ENCODE assay signal across 8 cellular contexts in the genomic region with DNA sequence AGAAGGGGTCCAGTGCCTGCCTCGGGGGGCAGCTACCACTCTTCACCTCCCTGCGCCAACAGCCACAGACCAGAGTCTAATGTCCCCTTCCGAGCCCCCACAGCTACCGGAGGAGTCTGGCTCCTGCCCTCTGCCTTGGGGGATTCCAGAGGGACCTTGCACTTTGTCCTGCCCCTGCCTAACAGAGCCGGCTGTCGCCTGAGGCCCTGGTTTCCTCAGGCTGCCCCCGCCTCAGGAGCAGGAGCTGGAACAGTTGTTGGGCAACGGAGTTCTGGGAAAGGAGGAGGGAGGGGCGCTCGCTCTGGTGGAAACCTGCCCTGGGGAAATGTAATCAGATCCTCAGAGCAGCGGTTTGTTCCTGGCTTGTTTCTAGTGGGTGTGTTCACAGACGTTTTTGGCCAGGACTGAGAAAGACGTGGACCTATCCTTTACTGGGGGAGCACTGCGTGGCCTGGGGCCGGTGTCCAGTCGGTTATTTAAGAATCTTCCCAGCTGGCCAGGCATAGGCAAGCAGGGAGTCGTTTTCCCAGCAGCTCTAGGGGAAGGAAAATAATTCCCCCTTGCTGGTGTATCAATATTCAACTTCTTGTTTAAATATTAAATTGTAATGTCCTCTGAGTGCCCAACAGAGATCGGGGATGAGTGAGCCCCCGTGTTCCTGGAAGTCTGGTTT. TPM values are rescaled to one million over a fixed set of nuclear protein-coding genes. Genes with fewer than 3 reads are reported as not detected.
A peak's percentile ranks its signal among the peaks of the same experiment; 100 is the strongest.
DNase-seq lines count a peak whose midpoint lies in the region; ATAC-seq and TF ChIP-seq lines count a peak whose summit lies in the region.

No MANE protein-coding gene starts in this region.

- peak overlapping the region; percentile 4; the same call in 1 of the 2 replicates for H3K4me3 ChIP-seq in HEK293 (ENCODE audit: low read depth, low read length)
- H3K4me3 ChIP-seq in PC-3 (ENCODE audit: low read length): peak overlapping the region; percentile 44; the same call in 1 of the 2 replicates
- no peak overlapping the region for H3K4me3 ChIP-seq in esophagus (ENCODE audit: low read depth in 1 of 2, low read length in 2 of 2)
- peak overlapping the region; percentile 18 to 27 for H3K4me3 ChIP-seq in muscle layer of colon (ENCODE audit: low read depth in 1 of 2, low read length in 2 of 2)

- no peak for TF ChIP-seq CTCF in HEK293 (tag by site-specific recombination; IDR thresholded peaks at IDR 0.05)
- no peak for TF ChIP-seq CTCF in PC-3 (conservative IDR thresholded peaks at IDR 0.05; ENCODE audit: low read depth, low read length)

- H3K4me1 ChIP-seq in HEK293 (ENCODE audit: control insufficient read depth, insufficient read depth, low read length) (peaks cover 5% of the 10 kb centered on the region), PC-3 (ENCODE audit: insufficient read depth, low read length) (peaks cover 26% of the 10 kb centered on the region), esophagus (ENCODE audit: control insufficient read depth in 2 of 2, insufficient read depth in 2 of 2, low read length in 1 of 2) (peaks cover 11 to 18% of the 10 kb centered on the region in 2 donors), muscle layer of colon (ENCODE audit: insufficient read depth, low read length) (peaks cover 74% of the 10 kb centered on the region)

- no peaks in the 10 kb centered on the region for H3F3A ChIP-seq in PC-3 (ENCODE audit: low read length, unreplicated experiment)

- CTCF ChIA-PET in HEK293 (lab: Yijun Ruan, JAX) (interaction anchor here (0.6 to 1.4 kb wide), 3 partner anchors 28 to 193 kb away, joined by 3 to 5 read pairs (median 4); no protein-coding TSS in a partner anchor), PC-3 (lab: Charles Lee) (no interaction called here)

- intact Hi-C loops in PC-3 (cut with micrococcal nuclease): no loop called here

- peaks cover 0 to 5% of the 10 kb centered on the region in 2 experiments; a peak in 1 of 3 replicates for H3K36me3 ChIP-seq in HEK293 (ENCODE audit: control insufficient read depth in 2 of 2, insufficient read depth in 1 of 2, low read length in 2 of 2)
- H3K36me3 ChIP-seq in PC-3 (ENCODE audit: low read depth, low read length): no peaks in the 10 kb centered on the region
- peaks cover 0 to 11% of the 10 kb centered on the region in 2 donors for H3K36me3 ChIP-seq in esophagus (ENCODE audit: control insufficient read depth in 2 of 2, insufficient read depth in 2 of 2, low read length in 1 of 2)
- peaks cover 4% of the 10 kb centered on the region for H3K36me3 ChIP-seq in muscle layer of colon (ENCODE audit: insufficient read depth, low read length)

- no peaks in the 10 kb centered on the region for H3K79me2 ChIP-seq in PC-3 (ENCODE audit: low read length)

- H2AFZ ChIP-seq in PC-3 (ENCODE audit: low read length): peak overlapping the region; percentile 65

- H3K27ac ChIP-seq in HEK293 (ENCODE audit: extremely low read depth, low read depth, low read length) (no peak overlapping the region), PC-3 (ENCODE audit: low read length) (peak overlapping the region; percentile 82), esophagus (ENCODE audit: low read depth in 2 of 2, low read length in 1 of 2) (peak overlapping the region; percentile 84 to 92), muscle layer of colon (ENCODE audit: low read depth, low read length) (peak overlapping the region; percentile 98)

- BruUV-seq in PC-3 (replicated peaks; lab: Mats Ljungman, UMichigan): TSS peak; percentile 46

- peak overlapping the region; percentile 63 for H3K4me2 ChIP-seq in PC-3 (ENCODE audit: low read length)

- H3K27me3 ChIP-seq in PC-3 (ENCODE audit: low read length) (no peaks in the 10 kb centered on the region), esophagus (ENCODE audit: control insufficient read depth in 1 of 2, insufficient read depth in 2 of 2, low read length in 2 of 2) (no peaks in the 10 kb centered on the region), muscle layer of colon (ENCODE audit: control insufficient read depth in 1 of 2, insufficient read depth in 2 of 2, low read length in 2 of 2) (no peaks in the 10 kb centered on the region)

- 15 to 26% methylated on average over 19 of the region's 19 CpGs for WGBS in esophagus, 2 donors

- ATAC-seq in PC-3 (peak; percentile 90), GM19351 (IDR thresholded peaks at IDR 0.05; ENCODE audit: unreplicated experiment) (no peak), HG02840 (IDR thresholded peaks at IDR 0.05; ENCODE audit: low FRiP score, unreplicated experiment) (no peak)
- ATAC-seq in activated CD4-positive, CD25-positive, alpha-beta regulatory T cell treated with anti-CD3 and anti-CD28 coated beads, Interleukin-2, amount 50 U/mL, for 24 hours: no peak

- POLR2A ChIA-PET in HEK293 (lab: Yijun Ruan, JAX): no interaction called here
- POLR2A ChIA-PET in PC-3 (lab: Charles Lee; ENCODE audit: unreplicated experiment): interaction anchor here (0.5 kb wide), 2 partner anchors 32 to 73 kb away, joined by 3 to 6 read pairs; no protein-coding TSS in a partner anchor

- H4K20me1 ChIP-seq in PC-3 (ENCODE audit: low read length): no peaks in the 10 kb centered on the region

- H3K9ac ChIP-seq in PC-3 (ENCODE audit: low read length) (peak overlapping the region; percentile 60), muscle layer of colon (ENCODE audit: low read length) (peak overlapping the region; percentile 19)

- no peaks in the 10 kb centered on the region for H3K9me2 ChIP-seq in PC-3 (replicated peaks; ENCODE audit: low read length)

- peak; percentile 84 for DNase-seq in PC-3
- no peak for DNase-seq in stimulated activated CD4-positive, alpha-beta T cell treated with anti-CD3 and anti-CD28 coated beads, Interleukin-2, amount 100 ng/mL, for 48 hours

- H3K9me3 ChIP-seq in HEK293 (ENCODE audit: control insufficient read depth, insufficient read depth, low read depth, low read length) (no peaks in the 10 kb centered on the region), PC-3 (ENCODE audit: low read length) (no peaks in the 10 kb centered on the region), esophagus (ENCODE audit: control insufficient read depth in 2 of 2, insufficient read depth in 1 of 2, low read depth in 1 of 2, low read length in 1 of 2) (no peaks in the 10 kb centered on the region), muscle layer of colon (ENCODE audit: low read length) (no peaks in the 10 kb centered on the region)

TF ChIP-seq in HEK293, 187 proteins besides CTCF, POLR2A, EP300 and RAD21 (continues in another document):
- TF ChIP-seq, protein P1, sequence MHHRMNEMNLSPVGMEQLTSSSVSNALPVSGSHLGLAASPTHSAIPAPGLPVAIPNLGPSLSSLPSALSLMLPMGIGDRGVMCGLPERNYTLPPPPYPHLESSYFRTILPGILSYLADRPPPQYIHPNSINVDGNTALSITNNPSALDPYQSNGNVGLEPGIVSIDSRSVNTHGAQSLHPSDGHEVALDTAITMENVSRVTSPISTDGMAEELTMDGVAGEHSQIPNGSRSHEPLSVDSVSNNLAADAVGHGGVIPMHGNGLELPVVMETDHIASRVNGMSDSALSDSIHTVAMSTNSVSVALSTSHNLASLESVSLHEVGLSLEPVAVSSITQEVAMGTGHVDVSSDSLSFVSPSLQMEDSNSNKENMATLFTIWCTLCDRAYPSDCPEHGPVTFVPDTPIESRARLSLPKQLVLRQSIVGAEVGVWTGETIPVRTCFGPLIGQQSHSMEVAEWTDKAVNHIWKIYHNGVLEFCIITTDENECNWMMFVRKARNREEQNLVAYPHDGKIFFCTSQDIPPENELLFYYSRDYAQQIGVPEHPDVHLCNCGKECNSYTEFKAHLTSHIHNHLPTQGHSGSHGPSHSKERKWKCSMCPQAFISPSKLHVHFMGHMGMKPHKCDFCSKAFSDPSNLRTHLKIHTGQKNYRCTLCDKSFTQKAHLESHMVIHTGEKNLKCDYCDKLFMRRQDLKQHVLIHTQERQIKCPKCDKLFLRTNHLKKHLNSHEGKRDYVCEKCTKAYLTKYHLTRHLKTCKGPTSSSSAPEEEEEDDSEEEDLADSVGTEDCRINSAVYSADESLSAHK (tag by site-specific recombination; IDR thresholded peaks at IDR 0.05): no peak
- TF ChIP-seq, protein P2, sequence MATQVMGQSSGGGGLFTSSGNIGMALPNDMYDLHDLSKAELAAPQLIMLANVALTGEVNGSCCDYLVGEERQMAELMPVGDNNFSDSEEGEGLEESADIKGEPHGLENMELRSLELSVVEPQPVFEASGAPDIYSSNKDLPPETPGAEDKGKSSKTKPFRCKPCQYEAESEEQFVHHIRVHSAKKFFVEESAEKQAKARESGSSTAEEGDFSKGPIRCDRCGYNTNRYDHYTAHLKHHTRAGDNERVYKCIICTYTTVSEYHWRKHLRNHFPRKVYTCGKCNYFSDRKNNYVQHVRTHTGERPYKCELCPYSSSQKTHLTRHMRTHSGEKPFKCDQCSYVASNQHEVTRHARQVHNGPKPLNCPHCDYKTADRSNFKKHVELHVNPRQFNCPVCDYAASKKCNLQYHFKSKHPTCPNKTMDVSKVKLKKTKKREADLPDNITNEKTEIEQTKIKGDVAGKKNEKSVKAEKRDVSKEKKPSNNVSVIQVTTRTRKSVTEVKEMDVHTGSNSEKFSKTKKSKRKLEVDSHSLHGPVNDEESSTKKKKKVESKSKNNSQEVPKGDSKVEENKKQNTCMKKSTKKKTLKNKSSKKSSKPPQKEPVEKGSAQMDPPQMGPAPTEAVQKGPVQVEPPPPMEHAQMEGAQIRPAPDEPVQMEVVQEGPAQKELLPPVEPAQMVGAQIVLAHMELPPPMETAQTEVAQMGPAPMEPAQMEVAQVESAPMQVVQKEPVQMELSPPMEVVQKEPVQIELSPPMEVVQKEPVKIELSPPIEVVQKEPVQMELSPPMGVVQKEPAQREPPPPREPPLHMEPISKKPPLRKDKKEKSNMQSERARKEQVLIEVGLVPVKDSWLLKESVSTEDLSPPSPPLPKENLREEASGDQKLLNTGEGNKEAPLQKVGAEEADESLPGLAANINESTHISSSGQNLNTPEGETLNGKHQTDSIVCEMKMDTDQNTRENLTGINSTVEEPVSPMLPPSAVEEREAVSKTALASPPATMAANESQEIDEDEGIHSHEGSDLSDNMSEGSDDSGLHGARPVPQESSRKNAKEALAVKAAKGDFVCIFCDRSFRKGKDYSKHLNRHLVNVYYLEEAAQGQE (tag by site-specific recombination; IDR thresholded peaks at IDR 0.05): no peak

RNA-seq across cellular contexts. Expression of a gene that starts 32.3 kb away (rescaled TPM):
- 0.63 and 3.2 TPM in 2 replicates for total RNA-seq in PC-3 (2014; rRNA removed)
- polyA plus RNA-seq in esophagus: 10 to 100 TPM; 19.3 to 50.3 TPM

RNA-seq across cellular contexts. Expression of a gene that starts 39.2 kb away (rescaled TPM):
- 64.2 and 73.3 TPM in 2 replicates for total RNA-seq in PC-3 (2014; rRNA removed)
- polyA plus RNA-seq in esophagus: 100 to 1,000 TPM in 1 of 2 donors, 10 to 100 TPM in 1; 52.7 to 112 TPM

RNA-seq across cellular contexts. Expression of a gene that starts 48.0 kb away (rescaled TPM):
- not detected in 2 replicates for total RNA-seq in PC-3 (2014; rRNA removed)
- polyA plus RNA-seq in esophagus: under 1 TPM in 1 of 2 donors, not detected in 1; 0.31 TPM

Comparison
In these comparisons a context has a peak if more than half of its experiments do, and no peak if none do; other contexts are left out.
1. H3K4me3 ChIP-seq: peak in HEK293 (single experiment), PC-3 (single experiment) and muscle layer of colon (2 of 2); none in esophagus (0 of 2).